8 cellular contexts compared by ENCODE assay signal in genomic region chr1:42847111-42847580, GRCh38. TPM values are rescaled to one million over a fixed set of nuclear protein-coding genes. Genes with fewer than 3 reads are reported as not detected.
DNase-seq lines count a peak whose midpoint lies in the region; ATAC-seq and TF ChIP-seq lines count a peak whose summit lies in the region.

No MANE protein-coding gene starts in this region.

- no peak for DNase-seq in A673 (ENCODE audit: low spot score)
- no peak for DNase-seq in HCT116 (ENCODE audit: low read depth, low spot score)
- DNase-seq in astrocyte of the cerebellum (ENCODE audit: low read depth): no peak
- DNase-seq in lower lobe of right lung: no peak
- no peak for DNase-seq in uterus
- no peak for DNase-seq in GM13977 (ENCODE audit: low spot score)
- no peak for DNase-seq in middle frontal gyrus (ENCODE audit: extremely low spot score, low spot score)

- ATAC-seq in HCT116 (no peak), lower lobe of right lung (no peak), GM18909 (IDR thresholded peaks at IDR 0.05; ENCODE audit: poor library complexity, unreplicated experiment) (no peak)

- in situ Hi-C loops in astrocyte of the cerebellum (cut with HindIII; ENCODE audit: low sequenced_read_pairs): no loop called here
- in situ Hi-C loops in GM13977 (cut with MboI; ENCODE audit: low pct_unique_long_range_greater_than_20kb, low sequenced_read_pairs, unreplicated experiment): no loop called here

- CTCF ChIA-PET in A673 (lab: Charles Lee): interaction anchor here (1.5 to 1.7 kb wide), 2 partner anchors 76 to 226 kb away, joined by 4 to 5 read pairs; no protein-coding TSS in a partner anchor
- CTCF ChIA-PET in HCT116 (lab: Charles Lee): interaction anchor here (1.2 to 2.2 kb wide), 5 partner anchors 9 to 226 kb away, joined by 5 to 10 read pairs (median 7); no protein-coding TSS in a partner anchor

- no peak overlapping the region for H2AFZ ChIP-seq in HCT116 (ENCODE audit: low read depth, low read length, poor library complexity, severe bottlenecking)

- intact Hi-C loops in A673 (cut with micrococcal nuclease; ENCODE audit: unreplicated experiment) (no loop called here), HCT116 (cut with micrococcal nuclease) (no loop called here), lower lobe of right lung (cut with DNase I) (no loop called here), uterus (cut with DNase I; ENCODE audit: low total_unique reads) (no loop called here)

- H3K27ac ChIP-seq in A673 (ENCODE audit: low read depth, low read length, poor library complexity, severe bottlenecking) (peak overlapping the region; percentile 82), HCT116 (ENCODE audit: low read depth, low read length) (peak overlapping the region; percentile 53), lower lobe of right lung (peak overlapping the region; percentile 85), uterus (peak overlapping the region; percentile 92 to 94)

- H3K4me3 ChIP-seq in A673 (ENCODE audit: low read depth, low read length, poor library complexity, severe bottlenecking) (peak overlapping the region; percentile 85), HCT116 (replicated peaks in 1 of 2; ENCODE audit: low read depth in 1 of 2, low read length in 2 of 2) (peak overlapping the region; percentile 79 to 82), astrocyte of the cerebellum (ENCODE audit: low read depth, low read length) (peak overlapping the region; percentile 70), lower lobe of right lung (peak overlapping the region; percentile 98), uterus (peak overlapping the region; percentile 97 to 99)

- H3K4me1 ChIP-seq in A673 (ENCODE audit: insufficient read depth, low read length, poor library complexity, severe bottlenecking) (peaks cover 19% of the 10 kb centered on the region), HCT116 (ENCODE audit: control insufficient read depth in 1 of 2, insufficient read depth in 2 of 2, low read length in 2 of 2) (peaks cover 7 to 16% of the 10 kb centered on the region in 2 experiments; a peak in 3 of 4 replicates), lower lobe of right lung (peaks cover 22% of the 10 kb centered on the region), uterus (no peaks in the 10 kb centered on the region)

- no peak for TF ChIP-seq POLR2A in HCT116 (IDR thresholded peaks at IDR 0.05; ENCODE audit: borderline replicate concordance, extremely low read depth, insufficient read depth, insufficient read length)
- no peak for TF ChIP-seq POLR2A in uterus (IDR thresholded peaks at IDR 0.05)

- peaks cover 23% of the 10 kb centered on the region for H3K79me2 ChIP-seq in HCT116 (ENCODE audit: insufficient read depth, low read length)

- H3K9me3 ChIP-seq in A673 (ENCODE audit: low read depth, low read length, poor library complexity, severe bottlenecking): peaks cover 10% of the 10 kb centered on the region
- H3K9me3 ChIP-seq in HCT116 (ENCODE audit: control insufficient read depth in 1 of 2, insufficient read depth in 1 of 2, low read depth in 1 of 2, low read length in 2 of 2): no peaks in the 10 kb centered on the region
- H3K9me3 ChIP-seq in lower lobe of right lung: no peaks in the 10 kb centered on the region
- H3K9me3 ChIP-seq in uterus: no peaks in the 10 kb centered on the region

- no peak for TF ChIP-seq RAD21 in HCT116 (IDR thresholded peaks at IDR 0.05; ENCODE audit: low read depth)

- RAD21 ChIA-PET in HCT116 (lab: Charles Lee; ENCODE audit: low non-redundant PET in 1 of 2, low total read pairs in 2 of 2, uncharacterized antibody in 2 of 2, unreplicated experiment in 2 of 2): interaction anchor here (1.4 to 1.5 kb wide), 2 partner anchors 226 kb away, joined by 4 to 7 read pairs; no protein-coding TSS in a partner anchor

- BruUV-seq in A673 (replicated peaks; lab: Mats Ljungman, UMichigan) (TSS peak; percentile 46), HCT116 (replicated peaks; lab: Mats Ljungman, UMichigan) (no TSS peak)

- H3K4me2 ChIP-seq in HCT116 (ENCODE audit: low read length): peak overlapping the region; percentile 83

- H3K36me3 ChIP-seq in A673 (ENCODE audit: insufficient read depth, low read length, poor library complexity, severe bottlenecking) (peaks cover 30% of the 10 kb centered on the region), HCT116 (ENCODE audit: control insufficient read depth in 1 of 2, insufficient read depth in 2 of 2, low read length in 2 of 2) (peaks cover 7 to 8% of the 10 kb centered on the region in 2 experiments; a peak in 3 of 4 replicates), lower lobe of right lung (peaks cover 32% of the 10 kb centered on the region), uterus (no peaks in the 10 kb centered on the region)

- POLR2A ChIA-PET in A673 (lab: Charles Lee; ENCODE audit: low non-redundant PET) (no interaction called here), HCT116 (lab: Charles Lee) (interaction anchor here (1.2 to 1.6 kb wide), 5 partner anchors 19 to 325 kb away, joined by 3 to 7 read pairs (median 3); partner anchors contain the start of genes CFAP57, EBNA1BP2 and ERMAP)

- no peaks in the 10 kb centered on the region for H4K20me1 ChIP-seq in HCT116 (ENCODE audit: insufficient read depth)

- no peaks in the 10 kb centered on the region for H3K9me2 ChIP-seq in HCT116 (ENCODE audit: insufficient read depth)

- no peak for TF ChIP-seq CTCF in A673 (conservative IDR thresholded peaks at IDR 0.05; ENCODE audit: low read depth, low read length)
- no peak for TF ChIP-seq CTCF in HCT116 (IDR thresholded peaks at IDR 0.05 in 2 of 3, conservative IDR thresholded peaks at IDR 0.05 in 1 of 3; ENCODE audit: borderline replicate concordance in 1 of 3, insufficient read depth in 1 of 3, low read depth in 2 of 3, low read length in 2 of 3)
- no peak for TF ChIP-seq CTCF in astrocyte of the cerebellum (IDR thresholded peaks at IDR 0.05; ENCODE audit: low read depth, low read length, missing control alignments)
- TF ChIP-seq CTCF in lower lobe of right lung (IDR thresholded peaks at IDR 0.05): no peak
- no peak for TF ChIP-seq CTCF in uterus (IDR thresholded peaks at IDR 0.05)
- no peak for TF ChIP-seq CTCF in GM13977 (IDR thresholded peaks at IDR 0.05; ENCODE audit: extremely low read depth, insufficient read depth, missing control alignments)

- H3K27me3 ChIP-seq in A673 (replicated peaks; ENCODE audit: insufficient read depth, low read depth, low read length, poor library complexity): no peaks in the 10 kb centered on the region
- no peaks in the 10 kb centered on the region for H3K27me3 ChIP-seq in HCT116 (ENCODE audit: insufficient read depth, low read length)
- H3K27me3 ChIP-seq in lower lobe of right lung (ENCODE audit: low read depth): no peaks in the 10 kb centered on the region
- H3K27me3 ChIP-seq in uterus: no peaks in the 10 kb centered on the region

- peak overlapping the region; percentile 77 for H3K9ac ChIP-seq in HCT116 (ENCODE audit: low read length)

TF ChIP-seq in HCT116, 20 proteins besides CTCF, POLR2A, EP300 and RAD21:
- no peak for TF ChIP-seq EGR1 (IDR thresholded peaks at IDR 0.05; ENCODE audit: low read depth)
- TF ChIP-seq ZFX (IDR thresholded peaks at IDR 0.05): no peak
- TF ChIP-seq JUND (IDR thresholded peaks at IDR 0.05): no peak
- no peak for TF ChIP-seq FOSL1 (IDR thresholded peaks at IDR 0.05; ENCODE audit: low read depth)
- TF ChIP-seq ZBTB33 (IDR thresholded peaks at IDR 0.05; ENCODE audit: extremely low read depth, insufficient replicate concordance, low read length): no peak
TF ChIP-seq in HCT116: peak in this region for 0.

RNA-seq across cellular contexts. Expression of gene ZNF691, which starts 0.7 kb away (rescaled TPM):
- total RNA-seq in A673 (2021) (13.5 and 14.2 TPM in 2 replicates), HCT116 (2021; ENCODE audit: unreplicated experiment) (11.1 TPM), lower lobe of right lung (11.9 TPM), uterus (10 to 100 TPM in 3 of 4 donors, 1 to 10 TPM in 1; 4.7 to 24.1 (median 15.2) TPM)
- 4.7 and 8.2 TPM in 2 replicates for polyA plus RNA-seq in HCT116 (2012)

RNA-seq across cellular contexts. Expression of gene SVBP, which starts 29.9 kb away (rescaled TPM):
- 49.4 and 50.8 TPM in 2 replicates for total RNA-seq in A673 (2021)
- 14.4 TPM for total RNA-seq in HCT116 (2021; ENCODE audit: unreplicated experiment)
- polyA plus RNA-seq in HCT116 (2012): 9.3 and 14.1 TPM in 2 replicates
- total RNA-seq in lower lobe of right lung: 20.8 TPM
- 10 to 100 TPM; 13.1 to 27.4 (median 23.1) TPM for total RNA-seq in uterus

RNA-seq across cellular contexts. Expression of gene ERMAP, which starts 30.2 kb away (rescaled TPM):
- total RNA-seq in A673 (2021) (3.0 and 3.5 TPM in 2 replicates), HCT116 (2021; ENCODE audit: unreplicated experiment) (5.4 TPM), lower lobe of right lung (15.2 TPM), uterus (10 to 100 TPM in 2 of 4 donors, 1 to 10 TPM in 1, under 1 TPM in 1; 0.59 to 16.0 (median 7.6) TPM)
- polyA plus RNA-seq in HCT116 (2012): 2.4 and 3.2 TPM in 2 replicates
